5 cellular contexts compared by ENCODE assay signal in genomic region chr2:236798491-236798890, GRCh38.
"Had no signal": no experiment of that assay in that cellular context is flagged by ENCODE, and none has a peak within 500 bp of the region (broad histone marks: within the 10 kb centered on the region; RNA-seq: fewer than 3 reads in every experiment).

No MANE protein-coding gene starts in this region.

- H3K4me3 ChIP-seq: K562 had no signal

- ATAC-seq: HepG2, K562 had no signal

- H3K27ac ChIP-seq: HL-60 had no signal

- FAIRE-seq: HepG2, HTR-8/SVneo, K562 had no signal

- DNase-seq: IMR-90 had no signal
